In genomic region chr2:177869209-177869608, GRCh38 we compare ENCODE assay signal across 23 cellular contexts.
"Had no signal": no experiment of that assay in that cellular context is flagged by ENCODE, and none has a peak within 500 bp of the region (broad histone marks: within the 10 kb centered on the region; RNA-seq: fewer than 3 reads in every experiment).

No MANE protein-coding gene starts in this region.

- H3K4me3 ChIP-seq: pancreas, prostate gland, smooth muscle cell, spleen, stomach, thoracic aorta, thyroid gland, tibial nerve, upper lobe of left lung, vagina had no signal

- H3K4me1 ChIP-seq: pancreas, prostate gland, spleen, stomach, thyroid gland, tibial nerve, upper lobe of left lung, vagina had no signal

- FAIRE-seq: pancreas had no signal

- H3K27ac ChIP-seq: neutrophil, pancreas, prostate gland, spleen, stomach, thoracic aorta, thyroid gland, tibial nerve, upper lobe of left lung, vagina had no signal

- ATAC-seq: naive thymus-derived CD4-positive, alpha-beta T cell; natural killer cell; pancreas; right cardiac atrium; stimulated activated memory B cell treated with anti-CD40 and anti-IgM and Interleukin-4, amounts not matched to agents 10 μg/mL and 1 μg/mL and 100 μg/mL, for 72 hours had no signal

- H3K27me3 ChIP-seq: neutrophil, pancreas, spleen, stomach, thyroid gland, tibial nerve, upper lobe of left lung, vagina had no signal

- H3K9me3 ChIP-seq: neutrophil, pancreas, prostate gland, stomach, thoracic aorta, thyroid gland, upper lobe of left lung, vagina had no signal

- DNase-seq: naive thymus-derived CD4-positive, alpha-beta T cell; natural killer cell; nucleus accumbens; pancreas; right cardiac atrium; spleen; stimulated activated CD4-positive, alpha-beta T cell treated with anti-CD3 and anti-CD28 coated beads, Interleukin-12 subunit alpha, Interleukin-12 subunit beta, amount 100 ng/mL, for 4 hours; stimulated activated CD4-positive, alpha-beta T cell treated with anti-CD3 and anti-CD28 coated beads, Interleukin-1b, Interleukin-23, amount 100 ng/mL, for 48 hours; stimulated activated CD4-positive, alpha-beta T cell treated with anti-CD3 and anti-CD28 coated beads, Interleukin-4, amount 100 ng/mL, for 1 hour; stimulated activated CD4-positive, alpha-beta T cell treated with anti-CD3 and anti-CD28 coated beads, Interleukin-4, amount 100 ng/mL, for 4 hours; stimulated activated CD8-positive, alpha-beta memory T cell treated with anti-CD3 and anti-CD28 coated beads, Interleukin-4, amount 100 ng/mL, for 48 hours; stimulated activated naive CD4-positive, alpha-beta T cell treated with Interleukin-2 at 50 U/mL for 16 hours; stomach; thyroid gland; trophoblast cell; upper lobe of left lung had no signal

- H3K36me3 ChIP-seq: neutrophil, pancreas, prostate gland, spleen, stomach, thoracic aorta, thyroid gland, tibial nerve, upper lobe of left lung, vagina had no signal
